17 cellular contexts compared by ENCODE assay signal in the genomic region with DNA sequence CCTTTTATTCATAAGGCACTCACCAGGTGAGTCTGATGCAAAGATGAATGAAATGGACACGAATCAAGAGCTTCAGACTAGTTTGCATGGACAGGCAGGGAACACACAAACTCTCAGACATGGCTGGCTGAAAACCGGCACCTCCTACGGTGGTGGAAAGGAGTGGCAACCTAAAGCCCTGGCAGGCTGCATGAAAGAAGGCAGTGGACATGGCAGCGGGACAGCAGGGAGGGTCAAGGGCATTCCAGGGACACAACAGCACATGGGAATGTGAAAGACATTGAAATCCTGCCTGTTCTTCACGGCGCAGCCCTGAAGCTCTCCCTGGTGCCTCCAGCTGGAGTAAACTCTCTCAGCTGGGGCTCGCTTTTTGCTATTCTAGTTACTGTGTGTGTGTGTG. TPM values are rescaled to one million over a fixed set of nuclear protein-coding genes. Genes with fewer than 3 reads are reported as not detected.
A peak's percentile ranks its signal among the peaks of the same experiment; 100 is the strongest.
DNase-seq lines count a peak whose midpoint lies in the region; ATAC-seq, FAIRE-seq and TF ChIP-seq lines count a peak whose summit lies in the region.
"Had no signal": no experiment of that assay in that cellular context is flagged by ENCODE, and none has a peak within 500 bp of the region (broad histone marks: within the 10 kb centered on the region; RNA-seq: fewer than 3 reads in every experiment).

No MANE protein-coding gene starts in this region.

- H3K9me1 ChIP-seq in K562 (ENCODE audit: control insufficient read depth, insufficient read depth, low read length), result no peaks in the 10 kb centered on the region

- BruUV-seq in K562 (replicated peaks; lab: Mats Ljungman, UMichigan), result no TSS peak

- H3K9me3 ChIP-seq in Karpas-422 (ENCODE audit: low read length) (no peaks in the 10 kb centered on the region), K562 (replicated peaks; ENCODE audit: control insufficient read depth, insufficient read depth, low read depth, low read length) (no peaks in the 10 kb centered on the region), suprapubic skin (no peaks in the 10 kb centered on the region)
- H3K9me3 ChIP-seq: heart left ventricle, psoas muscle, thoracic aorta had no signal

- no peak for TF ChIP-seq EP300 in K562 (IDR thresholded peaks at IDR 0.05; ENCODE audit: low read length)
- TF ChIP-seq EP300 in suprapubic skin (IDR thresholded peaks at IDR 0.05), result no peak

- H3K27me3 ChIP-seq in Karpas-422 (ENCODE audit: low read length) (no peaks in the 10 kb centered on the region), K562 (ENCODE audit: control insufficient read depth in 2 of 2, insufficient read depth in 2 of 2, low read length in 2 of 2) (no peaks in the 10 kb centered on the region), suprapubic skin (no peaks in the 10 kb centered on the region)
- H3K27me3 ChIP-seq: heart left ventricle had no signal

- no peaks in the 10 kb centered on the region for H3K9me2 ChIP-seq in Karpas-422 (replicated peaks; ENCODE audit: insufficient read depth, low read length)

- 57% methylated on average over 7 of the region's 7 CpGs for WGBS in K562 (ENCODE audit: insufficient coverage, low coverage, missing lambda C conversion rate)
- 81% methylated on average over 6 of the region's 7 CpGs for WGBS in suprapubic skin

- H3K4me1 ChIP-seq in Karpas-422 (ENCODE audit: low read length) (peaks cover 35% of the 10 kb centered on the region), K562 (replicated peaks in 1 of 2; ENCODE audit: control insufficient read depth in 2 of 2, insufficient read depth in 2 of 2, low read length in 2 of 2) (peaks cover 6 to 18% of the 10 kb centered on the region in 2 experiments; a peak in 4 of 5 replicates), suprapubic skin (peaks cover 20% of the 10 kb centered on the region)

- DNase-seq in cardiac septum (ENCODE audit: low spot score), result peak; percentile 39
- DNase-seq in left cardiac atrium, result no peak
- DNase-seq in Karpas-422, result no peak
- no peak for DNase-seq in K562 (ENCODE audit: extremely low read depth in 1 of 4, low spot score in 3 of 4)
- DNase-seq in suprapubic skin (ENCODE audit: low spot score in 2 of 2), result peak; percentile 35 to 49
- no peak for DNase-seq in omental fat pad (ENCODE audit: low spot score)
- no peak for DNase-seq in NCI-H524 (lab: John Stamatoyannopoulos, UW)

- no peaks in the 10 kb centered on the region for H3K36me3 ChIP-seq in Karpas-422 (ENCODE audit: insufficient read depth, low read length)
- no peaks in the 10 kb centered on the region for H3K36me3 ChIP-seq in K562 (ENCODE audit: control insufficient read depth, insufficient read depth, low read length)
- no peaks in the 10 kb centered on the region for H3K36me3 ChIP-seq in suprapubic skin
- H3K36me3 ChIP-seq: heart left ventricle, thoracic aorta had no signal

- no peak overlapping the region for H3K27ac ChIP-seq in Karpas-422 (ENCODE audit: low read length)
- no peak overlapping the region; the same call in 2 of the 3 replicates for H3K27ac ChIP-seq in K562 (ENCODE audit: extremely low read depth, low read depth, low read length)
- H3K27ac ChIP-seq in suprapubic skin, result no peak overlapping the region
- H3K27ac ChIP-seq: epithelial cell of prostate, thoracic aorta had no signal

- TF ChIP-seq POLR2A in K562 (conservative IDR thresholded peaks at IDR 0.05) (no peak), suprapubic skin (IDR thresholded peaks at IDR 0.05) (no peak)

- H3K79me2 ChIP-seq in Karpas-422 (ENCODE audit: low read length) (no peaks in the 10 kb centered on the region), K562 (ENCODE audit: control insufficient read depth, insufficient read depth, low read length) (no peaks in the 10 kb centered on the region)

- H3K9ac ChIP-seq in Karpas-422 (ENCODE audit: low read length) (no peak overlapping the region), K562 (ENCODE audit: insufficient read depth in 1 of 2, low read depth in 2 of 2, low read length in 2 of 2) (no peak overlapping the region)

- in situ Hi-C loops in K562 (cut with MboI), result no loop called here

- H3K4me3 ChIP-seq in Karpas-422 (ENCODE audit: low read length) (no peak overlapping the region), K562 (no peak overlapping the region), suprapubic skin (no peak overlapping the region)
- H3K4me3 ChIP-seq: heart left ventricle, psoas muscle, thoracic aorta had no signal

- ATAC-seq in left cardiac atrium (no peak), K562 (no peak), omental fat pad (ENCODE audit: low FRiP score) (no peak), HG03159 (IDR thresholded peaks at IDR 0.05; ENCODE audit: unreplicated experiment) (no peak)

- no peak for TF ChIP-seq RAD21 in K562 (CRISPR knock-in tag; conservative IDR thresholded peaks at IDR 0.05 in 1 of 2, IDR thresholded peaks at IDR 0.05 in 1 of 2)

- no peaks in the 10 kb centered on the region for H4K20me1 ChIP-seq in Karpas-422 (ENCODE audit: insufficient read depth, low read depth, low read length)
- H4K20me1 ChIP-seq in K562 (replicated peaks; ENCODE audit: control insufficient read depth, insufficient read depth, low read length), result no peaks in the 10 kb centered on the region

- POLR2A ChIA-PET in K562 (lab: Yijun Ruan, JAX), result no interaction called here

- intact Hi-C loops in cardiac septum (cut with DNase I), result no loop called here
- intact Hi-C loops in left cardiac atrium (cut with DNase I), result no loop called here
- intact Hi-C loops in K562 (cut with micrococcal nuclease), result no loop called here

- no peak for FAIRE-seq in K562 (lab: Jason Lieb, UNC)
- FAIRE-seq: RCC 7860 had no signal

- no peak for TF ChIP-seq CTCF in K562 (IDR thresholded peaks at IDR 0.05 in 2 of 3, conservative IDR thresholded peaks at IDR 0.05 in 1 of 3; ENCODE audit: insufficient read depth in 2 of 3, low read depth in 1 of 3, low read length in 3 of 3)
- TF ChIP-seq CTCF in suprapubic skin (IDR thresholded peaks at IDR 0.05), result no peak
- TF ChIP-seq CTCF in omental fat pad (IDR thresholded peaks at IDR 0.05), result no peak

- H3K4me2 ChIP-seq in Karpas-422 (ENCODE audit: low read depth, low read length, poor library complexity, severe bottlenecking) (no peak overlapping the region), K562 (ENCODE audit: insufficient read depth, low read length) (no peak overlapping the region)

- H2AFZ ChIP-seq in Karpas-422 (ENCODE audit: low read length), result peak overlapping the region; percentile 65; the same call in 1 of the 2 replicates
- peak overlapping the region; percentile 97 for H2AFZ ChIP-seq in K562 (ENCODE audit: low read depth, low read length)

- CTCF ChIA-PET in K562 (lab: Yijun Ruan, JAX; ENCODE audit: low intra/inter-chr PET ratio), result no interaction called here

TF ChIP-seq in K562, 482 proteins besides CTCF, POLR2A, EP300 and RAD21:
- TF ChIP-seq ZFX (CRISPR knock-in tag; IDR thresholded peaks at IDR 0.05) (no peak), ZFP1 (CRISPR knock-in tag; IDR thresholded peaks at IDR 0.05) (no peak), PHTF2 (CRISPR knock-in tag; IDR thresholded peaks at IDR 0.05) (no peak), HDAC6 (IDR thresholded peaks at IDR 0.05; ENCODE audit: low read depth, low read length) (no peak), HNRNPUL1 (IDR thresholded peaks at IDR 0.05; ENCODE audit: low read length) (no peak)
- TF ChIP-seq, protein P1, sequence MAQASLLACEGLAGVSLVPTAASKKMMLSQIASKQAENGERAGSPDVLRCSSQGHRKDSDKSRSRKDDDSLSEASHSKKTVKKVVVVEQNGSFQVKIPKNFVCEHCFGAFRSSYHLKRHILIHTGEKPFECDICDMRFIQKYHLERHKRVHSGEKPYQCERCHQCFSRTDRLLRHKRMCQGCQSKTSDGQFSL (CRISPR knock-in tag; IDR thresholded peaks at IDR 0.05), result no peak
- TF ChIP-seq, protein P1 (tag; IDR thresholded peaks at IDR 0.05), result no peak
- TF ChIP-seq, protein P2, sequence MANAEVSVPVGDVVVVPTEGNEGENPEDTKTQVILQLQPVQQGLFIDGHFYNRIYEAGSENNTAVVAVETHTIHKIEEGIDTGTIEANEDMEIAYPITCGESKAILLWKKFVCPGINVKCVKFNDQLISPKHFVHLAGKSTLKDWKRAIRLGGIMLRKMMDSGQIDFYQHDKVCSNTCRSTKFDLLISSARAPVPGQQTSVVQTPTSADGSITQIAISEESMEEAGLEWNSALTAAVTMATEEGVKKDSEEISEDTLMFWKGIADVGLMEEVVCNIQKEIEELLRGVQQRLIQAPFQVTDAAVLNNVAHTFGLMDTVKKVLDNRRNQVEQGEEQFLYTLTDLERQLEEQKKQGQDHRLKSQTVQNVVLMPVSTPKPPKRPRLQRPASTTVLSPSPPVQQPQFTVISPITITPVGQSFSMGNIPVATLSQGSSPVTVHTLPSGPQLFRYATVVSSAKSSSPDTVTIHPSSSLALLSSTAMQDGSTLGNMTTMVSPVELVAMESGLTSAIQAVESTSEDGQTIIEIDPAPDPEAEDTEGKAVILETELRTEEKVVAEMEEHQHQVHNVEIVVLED (CRISPR knock-in tag; IDR thresholded peaks at IDR 0.05), result no peak

RNA-seq across cellular contexts. Expression of a gene that starts 16.6 kb away (rescaled TPM):
- total RNA-seq in cardiac septum (not detected), left cardiac atrium (not detected), K562 (2014; rRNA removed) (not detected in 2 replicates), K562 (2014; rRNA removed; fragmentation: Illumina TruSeq; extraction: Trizol) (not detected in 2 replicates), K562 (2015; rRNA removed; fragmentation: Illumina TruSeq; extraction: Trizol) (not detected in 2 replicates), K562 (2021) (not detected in 2 replicates), suprapubic skin (under 1 TPM in 1 of 4 donors, not detected in 3; 0.26 TPM), omental fat pad (not detected)
- total RNA-seq in Karpas-422 (2014; rRNA removed; shearing (Covaris generic); ENCODE audit: low replicate concordance), result not detected in 2 replicates
- not detected in 2 replicates for total RNA-seq in K562 (2011; cell fraction: chromatin; rRNA removed; ENCODE audit: low replicate concordance)
- not detected in 2 replicates for total RNA-seq in K562 (2011; cell fraction: nucleolus; rRNA removed)
- not detected in 2 replicates for total RNA-seq in K562 (2011; cell fraction: nucleoplasm; rRNA removed)
- polyA plus RNA-seq in K562 (2011; rRNA removed) (not detected in 2 replicates), K562 (2014; fragmentation: Illumina TruSeq; extraction: Trizol) (not detected in 2 replicates), K562 (2014; fragmentation: Nextera tagmentation; extraction: Ambion mirVana) (not detected), K562 (2014; rRNA removed) (0.09 TPM in 1 of 2 replicates, not detected in the other)
- polyA plus RNA-seq in K562 (2011; cell fraction: cytosol; rRNA removed), result not detected in 2 replicates
- polyA plus RNA-seq in K562 (2011; cell fraction: nucleus; rRNA removed), result not detected in 2 replicates
- polyA plus RNA-seq in K562 (2012), result not detected in 2 replicates
- polyA minus RNA-seq in K562 (2011; rRNA and poly(A)+ RNA removed), result not detected in 2 replicates
- polyA minus RNA-seq in K562 (2011; cell fraction: cytosol; rRNA and poly(A)+ RNA removed), result not detected in 2 replicates
- polyA minus RNA-seq in K562 (2011; cell fraction: nucleus; rRNA and poly(A)+ RNA removed), result not detected in 2 replicates
- total RNA-seq: heart left ventricle; left lobe of liver; psoas muscle; SK-MEL-5; T-helper 2 cell treated with Interferon-gamma antibody and Interleukin-4, amounts not matched to agents 100 ng/mL and 5 ng/mL, for 36 hours; thoracic aorta had no signal
- polyA plus RNA-seq: AG04450, heart left ventricle, psoas muscle had no signal

Comparison
In these comparisons a context has a peak if more than half of its experiments do, and no peak if none do; other contexts are left out.
1. DNase-seq: peak in cardiac septum (single experiment) and suprapubic skin (2 of 2); none in left cardiac atrium (single experiment), Karpas-422 (single experiment), K562 (0 of 4), omental fat pad (single experiment) and NCI-H524 (0 of 2).